ENCODE assay signal across 24 cellular contexts in the genomic region with DNA sequence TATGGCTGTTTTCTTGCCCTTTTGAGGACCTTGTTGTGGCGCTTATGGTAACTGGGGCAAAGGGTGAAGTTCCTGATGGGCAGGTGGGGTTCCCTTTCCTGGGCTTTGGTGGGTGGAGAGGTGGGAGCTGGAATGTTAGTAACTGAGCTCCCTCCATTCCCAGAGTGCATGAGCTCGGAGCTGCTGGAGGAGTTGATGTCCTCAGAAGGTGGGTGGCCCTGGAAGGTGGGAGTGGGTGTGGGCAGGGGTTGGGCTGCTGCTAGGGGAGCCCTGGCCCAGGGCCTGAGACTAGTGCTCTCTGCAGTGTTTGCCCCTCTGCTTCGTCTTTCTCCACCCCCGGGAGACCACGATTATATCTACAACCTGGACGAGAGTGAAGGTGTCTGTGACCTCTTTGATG. TPM values are rescaled to one million over a fixed set of nuclear protein-coding genes. Genes with fewer than 3 reads are reported as not detected.
DNase-seq lines count a peak whose midpoint lies in the region; ATAC-seq, FAIRE-seq and TF ChIP-seq lines count a peak whose summit lies in the region.
"Had no signal": no experiment of that assay in that cellular context is flagged by ENCODE, and none has a peak within 500 bp of the region (broad histone marks: within the 10 kb centered on the region; RNA-seq: fewer than 3 reads in every experiment).

No MANE protein-coding gene starts in this region.

- H3K27ac Mint-ChIP-seq in CD4-positive, alpha-beta T cell, result no peak overlapping the region
- H3K27ac Mint-ChIP-seq: activated CD4-positive, alpha-beta memory T cell treated with anti-CD3 and anti-CD28 coated beads for 36 hours; activated naive CD8-positive, alpha-beta T cell treated with anti-CD3 and anti-CD28 coated beads for 36 hours; activated T-helper 2 cell treated with anti-CD3 and anti-CD28 coated beads, Interferon-gamma antibody, Interleukin-2, Interleukin-4, amounts not matched to agents 10 μg/mL and 5 μg/mL and 100 μg/mL, durations not matched to agents 14 hours and 24 hours and 36 hours; type B pancreatic cell had no signal

- no peak for ATAC-seq in HG03354 (IDR thresholded peaks at IDR 0.05; ENCODE audit: poor library complexity, severe bottlenecking, unreplicated experiment)
- no peak for ATAC-seq in CD4-positive, alpha-beta T cell (ENCODE audit: poor library complexity)
- ATAC-seq in mucosa of descending colon, result no peak
- no peak for ATAC-seq in Right ventricle myocardium superior (ENCODE audit: poor library complexity)
- ATAC-seq: natural killer cell treated with Interleukin-12 subunit alpha and Interleukin-12 subunit beta and Interleukin-15 and Interleukin-18, amount 100 ng/mL, for 72 hours had no signal

- H3K9me3 Mint-ChIP-seq in CD4-positive, alpha-beta T cell, result no peaks in the 10 kb centered on the region
- H3K9me3 Mint-ChIP-seq: activated CD4-positive, alpha-beta memory T cell treated with anti-CD3 and anti-CD28 coated beads for 36 hours; activated naive CD8-positive, alpha-beta T cell treated with anti-CD3 and anti-CD28 coated beads for 36 hours; activated T-helper 2 cell treated with anti-CD3 and anti-CD28 coated beads, Interferon-gamma antibody, Interleukin-2, Interleukin-4, amounts not matched to agents 10 μg/mL and 5 μg/mL and 100 μg/mL, durations not matched to agents 14 hours and 24 hours and 36 hours; CD8-positive, alpha-beta T cell; natural killer cell treated with Interleukin-12 subunit alpha and Interleukin-12 subunit beta and Interleukin-15 and Interleukin-18, amount 100 ng/mL, for 72 hours; type B pancreatic cell had no signal

- FAIRE-seq in GM12891 (lab: Jason Lieb, UNC), result no peak
- FAIRE-seq: H54, TTC549 had no signal

- DNase-seq in GM12891 (ENCODE audit: insufficient read length, low spot score), result no peak
- no peak for DNase-seq in dorsolateral prefrontal cortex
- DNase-seq in CD4-positive, alpha-beta T cell, result no peak
- DNase-seq in mucosa of descending colon, result no peak
- no peak for DNase-seq in Right ventricle myocardium superior
- DNase-seq: activated CD8-positive, alpha-beta memory T cell treated with anti-CD3 and anti-CD28 coated beads, Interleukin-2, amount 50 U/mL, for 4 hours; activated naive CD8-positive, alpha-beta T cell treated with anti-CD3 and anti-CD28 coated beads for 36 hours; CD8-positive, alpha-beta T cell; KG1; retina; stimulated activated CD4-positive, alpha-beta T cell treated with anti-CD3 and anti-CD28 coated beads, Interleukin-1b, Interleukin-23, amount 100 ng/mL, for 48 hours; stimulated activated CD8-positive, alpha-beta memory T cell treated with anti-CD3 and anti-CD28 coated beads, Interleukin-4, amount 100 ng/mL, for 48 hours had no signal

- H3K4me3 Mint-ChIP-seq in CD4-positive, alpha-beta T cell, result no peak overlapping the region
- H3K4me3 Mint-ChIP-seq: activated CD4-positive, alpha-beta memory T cell treated with anti-CD3 and anti-CD28 coated beads for 36 hours; activated naive CD8-positive, alpha-beta T cell treated with anti-CD3 and anti-CD28 coated beads for 36 hours; CD8-positive, alpha-beta T cell; natural killer cell treated with Interleukin-12 subunit alpha and Interleukin-12 subunit beta and Interleukin-15 and Interleukin-18, amount 100 ng/mL, for 72 hours had no signal

- H3K79me2 ChIP-seq in OCI-LY1 (ENCODE audit: insufficient read depth, low read length), result peaks cover 10% of the 10 kb centered on the region
- peaks cover 5% of the 10 kb centered on the region for H3K79me2 ChIP-seq in parathyroid adenoma

- H3K9me2 ChIP-seq in OCI-LY1 (ENCODE audit: low read depth, low read length), result no peaks in the 10 kb centered on the region

- no peaks in the 10 kb centered on the region for H3F3A ChIP-seq in OCI-LY1 (ENCODE audit: insufficient read depth, low read length)

- H4K20me1 ChIP-seq in OCI-LY1 (ENCODE audit: insufficient read depth, low read length), result no peaks in the 10 kb centered on the region

- H3K4me3 ChIP-seq in OCI-LY1 (ENCODE audit: low read depth, low read length, poor library complexity, severe bottlenecking) (no peak overlapping the region), dorsolateral prefrontal cortex (no peak overlapping the region), parathyroid adenoma (ENCODE audit: low read depth, low read length) (no peak overlapping the region), mucosa of descending colon (no peak overlapping the region)
- H3K4me3 ChIP-seq: ascending aorta, smooth muscle cell had no signal

- no peaks in the 10 kb centered on the region for H3K27me3 Mint-ChIP-seq in CD4-positive, alpha-beta T cell
- H3K27me3 Mint-ChIP-seq: activated CD4-positive, alpha-beta memory T cell treated with anti-CD3 and anti-CD28 coated beads for 36 hours; activated naive CD8-positive, alpha-beta T cell treated with anti-CD3 and anti-CD28 coated beads for 36 hours; natural killer cell treated with Interleukin-12 subunit alpha and Interleukin-12 subunit beta and Interleukin-15 and Interleukin-18, amount 100 ng/mL, for 72 hours; type B pancreatic cell had no signal

- H3K27ac ChIP-seq in OCI-LY1 (ENCODE audit: low read depth, low read length, poor library complexity, severe bottlenecking) (peak overlapping the region; percentile 45), dorsolateral prefrontal cortex (peak overlapping the region in 33 of 59 donors; percentile 1 to 77 (median 46)), parathyroid adenoma (peak overlapping the region; percentile 76)
- no peak overlapping the region for H3K27ac ChIP-seq in CD4-positive, alpha-beta T cell (ENCODE audit: low read depth, low read length)
- H3K27ac ChIP-seq: ascending aorta had no signal

- no peak overlapping the region for H3K9ac ChIP-seq in OCI-LY1 (ENCODE audit: low read length)
- H3K9ac ChIP-seq in parathyroid adenoma, result no peak overlapping the region

- peaks cover 37% of the 10 kb centered on the region for H3K4me1 Mint-ChIP-seq in CD4-positive, alpha-beta T cell (ENCODE audit: low read depth)

- H3K27me3 ChIP-seq in OCI-LY1 (ENCODE audit: insufficient read depth, low read length), result no peaks in the 10 kb centered on the region
- no peaks in the 10 kb centered on the region for H3K27me3 ChIP-seq in dorsolateral prefrontal cortex
- no peaks in the 10 kb centered on the region for H3K27me3 ChIP-seq in parathyroid adenoma (ENCODE audit: control insufficient read depth, insufficient read depth, low read length)
- H3K27me3 ChIP-seq in CD4-positive, alpha-beta T cell (ENCODE audit: control insufficient read depth, insufficient read depth, low read length), result no peaks in the 10 kb centered on the region
- H3K27me3 ChIP-seq: ascending aorta had no signal

- H3K4me2 ChIP-seq in OCI-LY1 (ENCODE audit: low read length) (no peak overlapping the region), parathyroid adenoma (ENCODE audit: low read length) (no peak overlapping the region)
- H3K4me2 ChIP-seq: smooth muscle cell had no signal

- H3K9me3 ChIP-seq in OCI-LY1 (ENCODE audit: low read length) (no peaks in the 10 kb centered on the region), parathyroid adenoma (ENCODE audit: control insufficient read depth, low read length) (no peaks in the 10 kb centered on the region), mucosa of descending colon (no peaks in the 10 kb centered on the region)
- no peaks in the 10 kb centered on the region for H3K9me3 ChIP-seq in CD4-positive, alpha-beta T cell (ENCODE audit: control insufficient read depth, low read length)
- H3K9me3 ChIP-seq: ascending aorta had no signal

- no peak for TF ChIP-seq POLR2A in GM12891 (IDR thresholded peaks at IDR 0.05; ENCODE audit: low read depth, low read length)

- peaks cover 76% of the 10 kb centered on the region for H3K36me3 ChIP-seq in OCI-LY1 (ENCODE audit: insufficient read depth, low read length)
- H3K36me3 ChIP-seq in parathyroid adenoma (ENCODE audit: control insufficient read depth, insufficient read depth, low read length), result no peaks in the 10 kb centered on the region
- peaks cover 15% of the 10 kb centered on the region for H3K36me3 ChIP-seq in mucosa of descending colon (ENCODE audit: low read depth)

- POLR2A ChIA-PET in CD4-positive, alpha-beta T cell (lab: Charles Lee), result interaction anchor here (0.6 to 0.9 kb wide), 2 partner anchors 29 to 245 kb away, joined by 4 to 5 read pairs; a partner anchor contains a TSS

- intact Hi-C loops in dorsolateral prefrontal cortex (cut with DNase I), result no loop called here
- intact Hi-C loops in CD4-positive, alpha-beta T cell (cut with DNase I, micrococcal nuclease), result no loop called here
- intact Hi-C loops in mucosa of descending colon (cut with DNase I, micrococcal nuclease), result no loop called here
- intact Hi-C loops in Right ventricle myocardium superior (cut with DNase I), result no loop called here

- no peak overlapping the region for H2AFZ ChIP-seq in OCI-LY1 (ENCODE audit: low read length)
- no peak overlapping the region for H2AFZ ChIP-seq in parathyroid adenoma

- TF ChIP-seq CTCF in OCI-LY1 (IDR thresholded peaks at IDR 0.05; ENCODE audit: low read length) (no peak), dorsolateral prefrontal cortex (IDR thresholded peaks at IDR 0.05 in 54 of 56, conservative IDR thresholded peaks at IDR 0.05 in 2 of 56; ENCODE audit: low read depth in 1 of 56, partially characterized antibody in 56 of 56) (no peak), parathyroid adenoma (IDR thresholded peaks at IDR 0.05) (no peak), mucosa of descending colon (IDR thresholded peaks at IDR 0.05) (no peak)
- no peak for TF ChIP-seq CTCF in CD4-positive, alpha-beta T cell (IDR thresholded peaks at IDR 0.05)

- peaks cover 77% of the 10 kb centered on the region for H3K36me3 Mint-ChIP-seq in CD4-positive, alpha-beta T cell (ENCODE audit: low read depth)

- peaks cover 28% of the 10 kb centered on the region for H3K4me1 ChIP-seq in OCI-LY1 (ENCODE audit: insufficient read depth, low read length, severe bottlenecking)
- peaks cover 22% of the 10 kb centered on the region for H3K4me1 ChIP-seq in parathyroid adenoma
- peaks cover 36% of the 10 kb centered on the region for H3K4me1 ChIP-seq in mucosa of descending colon (ENCODE audit: low read depth)

- CTCF ChIA-PET in CD4-positive, alpha-beta T cell (lab: Charles Lee), result interaction anchor here (0.5 to 1.5 kb wide), 4 partner anchors 20 to 281 kb away, joined by 3 to 6 read pairs (median 3); a partner anchor contains a TSS

RNA-seq across cellular contexts. Expression of a gene that starts 1.2 kb away (rescaled TPM):
- polyA plus RNA-seq in GM12891 (2012; ENCODE audit: low read depth, missing spikeins), result 1.5 TPM
- total RNA-seq in dorsolateral prefrontal cortex (1 to 10 TPM in 96 of 120 experiments, under 1 TPM in 24; 0.41 to 2.9 (median 1.3) TPM), mucosa of descending colon (10 to 100 TPM; 25.4 to 68.0 (median 42.1) TPM), Right ventricle myocardium superior (0.54 TPM)
- 1 to 10 TPM; 1.9 to 2.3 TPM for total RNA-seq in CD4-positive, alpha-beta T cell
- total RNA-seq: ascending aorta had no signal

RNA-seq across cellular contexts. Expression of a gene that starts 5.7 kb away (rescaled TPM):
- polyA plus RNA-seq in GM12891 (2012; ENCODE audit: low read depth, missing spikeins), result 65.9 TPM
- 10 to 100 TPM; 30.4 to 60.3 (median 41.7) TPM for total RNA-seq in dorsolateral prefrontal cortex
- 10 to 100 TPM; 50.9 to 56.1 TPM for total RNA-seq in CD4-positive, alpha-beta T cell
- total RNA-seq in mucosa of descending colon, result 10 to 100 TPM; 70.5 to 77.4 (median 72.9) TPM
- total RNA-seq in Right ventricle myocardium superior, result 34.8 TPM

RNA-seq across cellular contexts. Expression of a gene that starts 7.8 kb away (rescaled TPM):
- not detected for polyA plus RNA-seq in GM12891 (2012; ENCODE audit: low read depth, missing spikeins)
- total RNA-seq in dorsolateral prefrontal cortex (1 to 10 TPM in 29 of 120 experiments, under 1 TPM in 66, not detected in 25; 0.20 to 2.3 (median 0.73) TPM), mucosa of descending colon (1 to 10 TPM; 2.6 to 6.8 (median 2.7) TPM), Right ventricle myocardium superior (2.3 TPM)
- not detected for total RNA-seq in CD4-positive, alpha-beta T cell
- total RNA-seq: activated CD4-positive, alpha-beta memory T cell treated with anti-CD3 and anti-CD28 coated beads for 36 hours; activated T-helper 2 cell treated with anti-CD3 and anti-CD28 coated beads, Interferon-gamma antibody, Interleukin-2, Interleukin-4, amounts not matched to agents 10 μg/mL and 5 μg/mL and 100 μg/mL, durations not matched to agents 14 hours and 24 hours and 36 hours; CD8-positive, alpha-beta T cell; osteoblast; smooth muscle cell had no signal

RNA-seq across cellular contexts. Expression of a gene that starts 13.9 kb away (rescaled TPM):
- 19.1 TPM for polyA plus RNA-seq in GM12891 (2012; ENCODE audit: low read depth, missing spikeins)
- total RNA-seq in dorsolateral prefrontal cortex, result 100 to 1,000 TPM in 5 of 120 experiments, 10 to 100 TPM in 115; 51.2 to 112 (median 73.4) TPM
- 10 to 100 TPM in 1 of 2 experiments, 1 to 10 TPM in 1; 9.7 to 10.6 TPM for total RNA-seq in CD4-positive, alpha-beta T cell
- total RNA-seq in mucosa of descending colon, result 10 to 100 TPM; 24.8 to 35.1 (median 29.2) TPM
- 7.7 TPM for total RNA-seq in Right ventricle myocardium superior

RNA-seq across cellular contexts. Expression of a gene that starts 27.4 kb away (rescaled TPM):
- 10.3 TPM for polyA plus RNA-seq in GM12891 (2012; ENCODE audit: low read depth, missing spikeins)
- total RNA-seq in dorsolateral prefrontal cortex, result 10 to 100 TPM; 23.0 to 67.7 (median 36.8) TPM
- total RNA-seq in CD4-positive, alpha-beta T cell, result 1 to 10 TPM; 1.1 to 1.2 TPM
- 10 to 100 TPM; 23.5 to 35.9 (median 32.0) TPM for total RNA-seq in mucosa of descending colon
- 105 TPM for total RNA-seq in Right ventricle myocardium superior

Comparison
In these comparisons a context has a peak if more than half of its experiments do, and no peak if none do; other contexts are left out.
1. RNA of a gene that starts 1.2 kb away (total RNA-seq): 25.4 to 68.0 TPM in mucosa of descending colon; 1.9 to 2.3 TPM in CD4-positive, alpha-beta T cell, 0.41 to 2.9 TPM in dorsolateral prefrontal cortex and 0.54 TPM in Right ventricle myocardium superior (single experiment); every median in the first group is over 4 times any median in the second.